ENCODE assay signal across 13 cellular contexts in genomic region chr2:153770359-153770991, GRCh38.
DNase-seq lines count a peak whose midpoint lies in the region; ATAC-seq and TF ChIP-seq lines count a peak whose summit lies in the region.
"Had no signal": no experiment of that assay in that cellular context is flagged by ENCODE, and none has a peak within 500 bp of the region (broad histone marks: within the 10 kb centered on the region; RNA-seq: fewer than 3 reads in every experiment).

No MANE protein-coding gene starts in this region.

- H3K27ac Mint-ChIP-seq in glutamatergic neuron (ENCODE audit: unreplicated experiment) = no peak overlapping the region
- H3K27ac Mint-ChIP-seq: activated CD4-positive, alpha-beta T cell treated with anti-CD3 and anti-CD28 coated beads for 36 hours; activated T-helper 1 cell treated with anti-CD3 and anti-CD28 coated beads, Interleukin-12 subunit alpha, Interleukin-12 subunit beta, Interleukin-2, Interleukin-4 antibody, amounts not matched to agents 30 ng/mL and 10 ng/mL and 1 ng/mL, durations not matched to agents 14 hours and 24 hours and 36 hours had no signal

- CTCF ChIA-PET in PC-3 (lab: Charles Lee) = interaction anchor here (0.5 to 0.6 kb wide), 2 partner anchors 373 to 602 kb away, joined by 3 read pairs; no protein-coding TSS in a partner anchor

- no peaks in the 10 kb centered on the region for H3F3A ChIP-seq in PC-3 (ENCODE audit: low read length, unreplicated experiment)

- in situ Hi-C loops in ACHN (cut with HindIII; ENCODE audit: low pct_ligation_motif_present, low pct_unique_long_range_greater_than_20kb, low sequenced_read_pairs) = no loop called here

- ATAC-seq in PC-3 = no peak
- ATAC-seq in GM19351 (IDR thresholded peaks at IDR 0.05; ENCODE audit: unreplicated experiment) = no peak
- ATAC-seq: activated CD4-positive, alpha-beta T cell treated with anti-CD3 and anti-CD28 coated beads for 36 hours had no signal

- H3K4me1 ChIP-seq in PC-3 (ENCODE audit: insufficient read depth, low read length) = no peaks in the 10 kb centered on the region

- POLR2A ChIA-PET in PC-3 (lab: Charles Lee; ENCODE audit: unreplicated experiment) = no interaction called here

- H3K9me2 ChIP-seq in PC-3 (replicated peaks; ENCODE audit: low read length) = no peaks in the 10 kb centered on the region

- no peaks in the 10 kb centered on the region for H3K4me1 Mint-ChIP-seq in glutamatergic neuron (ENCODE audit: low read depth, unreplicated experiment)
- H3K4me1 Mint-ChIP-seq: activated CD4-positive, alpha-beta T cell treated with anti-CD3 and anti-CD28 coated beads for 36 hours had no signal

- no peaks in the 10 kb centered on the region for H3K79me2 ChIP-seq in PC-3 (ENCODE audit: low read length)

- TF ChIP-seq CTCF in GM12875 (IDR thresholded peaks at IDR 0.05; ENCODE audit: borderline replicate concordance, insufficient read depth, low read depth, low read length) = 0 out of 2 replicates have a peak, but pooled peaks have one; percentile 13
- TF ChIP-seq CTCF in PC-3 (conservative IDR thresholded peaks at IDR 0.05; ENCODE audit: low read depth, low read length) = peak; percentile 49
- TF ChIP-seq CTCF in glutamatergic neuron (IDR thresholded peaks at IDR 0.05; ENCODE audit: partially characterized antibody, unreplicated experiment) = no peak

- H4K20me1 ChIP-seq in PC-3 (ENCODE audit: low read length) = no peaks in the 10 kb centered on the region

- BruUV-seq in PC-3 (replicated peaks; lab: Mats Ljungman, UMichigan) = no TSS peak

- peaks cover 5% of the 10 kb centered on the region for H3K36me3 Mint-ChIP-seq in glutamatergic neuron (ENCODE audit: unreplicated experiment)

- H3K27me3 Mint-ChIP-seq in glutamatergic neuron (ENCODE audit: unreplicated experiment) = no peaks in the 10 kb centered on the region
- H3K27me3 Mint-ChIP-seq: activated CD4-positive, alpha-beta T cell treated with anti-CD3 and anti-CD28 coated beads for 36 hours had no signal

- intact Hi-C loops in PC-3 (cut with micrococcal nuclease) = loop anchor here (5.0 kb wide), 1 partner anchor 607 kb away; no protein-coding TSS in a partner anchor

- H3K36me3 ChIP-seq in PC-3 (ENCODE audit: low read depth, low read length) = no peaks in the 10 kb centered on the region

- H3K9ac ChIP-seq in PC-3 (ENCODE audit: low read length) = no peak overlapping the region

- H3K4me3 ChIP-seq in GM12875 (ENCODE audit: low read depth, low read length) (no peak overlapping the region), PC-3 (ENCODE audit: low read length) (no peak overlapping the region)

- DNase-seq in ACHN (peak; percentile 11), PC-3 (peak; percentile 8), iPS DF 4.7 (ENCODE audit: extremely low read depth, low spot score) (peak; percentile 9), glutamatergic neuron (no peak), activated gamma-delta T cell treated with Interleukin-2 at 50 U/mL for 16 hours (no peak), NCI-H1092 (lab: John Stamatoyannopoulos, UW) (no peak)
- DNase-seq: activated CD4-positive, alpha-beta T cell treated with anti-CD3 and anti-CD28 coated beads for 36 hours; NCI-H510A; stimulated activated CD4-positive, alpha-beta T cell treated with anti-CD3 and anti-CD28 coated beads, Interleukin-2, amount 100 ng/mL, for 24 hours; stimulated activated naive CD4-positive, alpha-beta T cell treated with Interleukin-2 at 50 U/mL for 16 hours had no signal

- H3K4me2 ChIP-seq in PC-3 (ENCODE audit: low read length) = no peak overlapping the region

- no peaks in the 10 kb centered on the region for H3K27me3 ChIP-seq in PC-3 (ENCODE audit: low read length)

- no peak overlapping the region for H3K27ac ChIP-seq in PC-3 (ENCODE audit: low read length)

- H3K9me3 ChIP-seq in PC-3 (ENCODE audit: low read length) = peaks cover 6% of the 10 kb centered on the region

- H3K9me3 Mint-ChIP-seq in glutamatergic neuron (ENCODE audit: unreplicated experiment) = no peaks in the 10 kb centered on the region

- H3K4me3 Mint-ChIP-seq in glutamatergic neuron (ENCODE audit: unreplicated experiment) = no peak overlapping the region
- H3K4me3 Mint-ChIP-seq: activated CD4-positive, alpha-beta T cell treated with anti-CD3 and anti-CD28 coated beads for 36 hours; activated T-helper 1 cell treated with anti-CD3 and anti-CD28 coated beads, Interleukin-12 subunit alpha, Interleukin-12 subunit beta, Interleukin-2, Interleukin-4 antibody, amounts not matched to agents 30 ng/mL and 10 ng/mL and 1 ng/mL, durations not matched to agents 14 hours and 24 hours and 36 hours had no signal

- H2AFZ ChIP-seq in PC-3 (ENCODE audit: low read length) = no peak overlapping the region

Comparison
In these comparisons a context has a peak if more than half of its experiments do, and no peak if none do; other contexts are left out.
1. DNase-seq: peak in ACHN (single experiment), PC-3 (single experiment) and iPS DF 4.7 (single experiment); none in glutamatergic neuron (single experiment), activated gamma-delta T cell treated with Interleukin-2 at 50 U/mL for 16 hours (single experiment) and NCI-H1092 (single experiment).